In genomic region chr19:48812094-48812929, GRCh38 we compare ENCODE assay signal across 1 cellular context.
TF ChIP-seq lines count a peak whose summit lies in the region.

No MANE protein-coding gene starts in this region.

TF ChIP-seq in HepG2, 621 proteins besides CTCF, POLR2A, EP300 and RAD21 (continued from another document and continues in another):
- TF ChIP-seq ZBTB14 (CRISPR knock-in tag; IDR thresholded peaks at IDR 0.05), result no peak
- TF ChIP-seq MTF1 (CRISPR knock-in tag; IDR thresholded peaks at IDR 0.05), result no peak
- TF ChIP-seq ZNF460 (CRISPR knock-in tag; IDR thresholded peaks at IDR 0.05; ENCODE audit: borderline replicate concordance), result no peak
- peak; percentile 56 for TF ChIP-seq ZNF687 (CRISPR knock-in tag; IDR thresholded peaks at IDR 0.05)
- 0 out of 2 replicates have a peak, but pooled peaks have one; percentile 21 for TF ChIP-seq MEIS2 (CRISPR knock-in tag; IDR thresholded peaks at IDR 0.05)
- no peak for TF ChIP-seq HCFC1 (IDR thresholded peaks at IDR 0.05; ENCODE audit: low read depth, low read length)
- TF ChIP-seq ZNF335 (CRISPR knock-in tag; IDR thresholded peaks at IDR 0.05), result no peak
- TF ChIP-seq RBAK (CRISPR knock-in tag; IDR thresholded peaks at IDR 0.05), result no peak
- no peak for TF ChIP-seq ZNF746 (CRISPR knock-in tag; IDR thresholded peaks at IDR 0.05)
- TF ChIP-seq ZNF225 (CRISPR knock-in tag; IDR thresholded peaks at IDR 0.05), result no peak
- no peak for TF ChIP-seq KLF13 (CRISPR knock-in tag; IDR thresholded peaks at IDR 0.05)
- no peak for TF ChIP-seq ZNF430 (CRISPR knock-in tag; IDR thresholded peaks at IDR 0.05)
- no peak for TF ChIP-seq SOX6 (IDR thresholded peaks at IDR 0.05)
- peak; percentile 33; the same call in 1 of the 2 replicates for TF ChIP-seq SOX6 (CRISPR knock-in tag; IDR thresholded peaks at IDR 0.05)
- no peak for TF ChIP-seq MYNN (CRISPR knock-in tag; IDR thresholded peaks at IDR 0.05; ENCODE audit: low read depth)
- TF ChIP-seq CREM (IDR thresholded peaks at IDR 0.05), result no peak
- no peak for TF ChIP-seq CREM (CRISPR knock-in tag; IDR thresholded peaks at IDR 0.05)
- peak; percentile 51; the same call in 1 of the 2 replicates for TF ChIP-seq SIN3A (IDR thresholded peaks at IDR 0.05; ENCODE audit: borderline replicate concordance, low read depth, low read length)
- TF ChIP-seq EEA1 (CRISPR knock-in tag; IDR thresholded peaks at IDR 0.05; ENCODE audit: borderline replicate concordance), result no peak
- no peak for TF ChIP-seq ZNF550 (CRISPR knock-in tag; IDR thresholded peaks at IDR 0.05; ENCODE audit: borderline replicate concordance)
- TF ChIP-seq FOSL1 (CRISPR knock-in tag; IDR thresholded peaks at IDR 0.05; ENCODE audit: borderline replicate concordance), result no peak
- no peak for TF ChIP-seq ZBTB38 (CRISPR knock-in tag; IDR thresholded peaks at IDR 0.05)
- no peak for TF ChIP-seq NFATC3 (CRISPR knock-in tag; IDR thresholded peaks at IDR 0.05)
- TF ChIP-seq GTF2F1 (IDR thresholded peaks at IDR 0.05; ENCODE audit: low read length), result no peak
- TF ChIP-seq CHD2 (IDR thresholded peaks at IDR 0.05; ENCODE audit: low read depth, low read length), result no peak
- TF ChIP-seq PCBP2 (optimal IDR thresholded peaks at IDR 0.05; ENCODE audit: low read depth, low read length, poor library complexity, severe bottlenecking), result no peak
- TF ChIP-seq HNF1A (IDR thresholded peaks at IDR 0.05; ENCODE audit: low read depth), result no peak
- no peak for TF ChIP-seq HNF1A (CRISPR knock-in tag; IDR thresholded peaks at IDR 0.05; ENCODE audit: borderline replicate concordance)
- no peak for TF ChIP-seq CEBPZ (IDR thresholded peaks at IDR 0.05; ENCODE audit: low read length)
- no peak for TF ChIP-seq ZNF143 (CRISPR knock-in tag; IDR thresholded peaks at IDR 0.05)
- no peak for TF ChIP-seq KLF9 (CRISPR knock-in tag; IDR thresholded peaks at IDR 0.05; ENCODE audit: low read depth)
- TF ChIP-seq MED13 (CRISPR knock-in tag; IDR thresholded peaks at IDR 0.05), result no peak
- no peak for TF ChIP-seq ZNF564 (CRISPR knock-in tag; IDR thresholded peaks at IDR 0.05)
- TF ChIP-seq ETV6 (CRISPR knock-in tag; conservative IDR thresholded peaks at IDR 0.05), result no peak
- TF ChIP-seq ZNF12 (CRISPR knock-in tag; IDR thresholded peaks at IDR 0.05), result no peak
- TF ChIP-seq ELK4 (CRISPR knock-in tag; IDR thresholded peaks at IDR 0.05; ENCODE audit: borderline replicate concordance), result no peak
- TF ChIP-seq NPAS2 (CRISPR knock-in tag; IDR thresholded peaks at IDR 0.05; ENCODE audit: borderline replicate concordance), result no peak
- TF ChIP-seq CBFB (CRISPR knock-in tag; IDR thresholded peaks at IDR 0.05), result no peak
- no peak for TF ChIP-seq ZNF431 (CRISPR knock-in tag; IDR thresholded peaks at IDR 0.05; ENCODE audit: borderline replicate concordance, low read depth)
- peak; percentile 74 for TF ChIP-seq NFYC (CRISPR knock-in tag; IDR thresholded peaks at IDR 0.05)
- peak; percentile 81 for TF ChIP-seq NFYB (CRISPR knock-in tag; IDR thresholded peaks at IDR 0.05)
- TF ChIP-seq HOXA3 (CRISPR knock-in tag; IDR thresholded peaks at IDR 0.05), result no peak
- TF ChIP-seq ZNF614 (CRISPR knock-in tag; IDR thresholded peaks at IDR 0.05; ENCODE audit: borderline replicate concordance), result no peak
- no peak for TF ChIP-seq GMEB1 (CRISPR knock-in tag; IDR thresholded peaks at IDR 0.05; ENCODE audit: borderline replicate concordance)
- no peak for TF ChIP-seq CBX1 (IDR thresholded peaks at IDR 0.05; ENCODE audit: low read depth)
- TF ChIP-seq PRDM4 (CRISPR knock-in tag; IDR thresholded peaks at IDR 0.05; ENCODE audit: borderline replicate concordance), result no peak
- TF ChIP-seq NFE2 (CRISPR knock-in tag; IDR thresholded peaks at IDR 0.05), result no peak
- no peak for TF ChIP-seq ZBTB1 (CRISPR knock-in tag; IDR thresholded peaks at IDR 0.05; ENCODE audit: borderline replicate concordance)
- TF ChIP-seq SNAI1 (CRISPR knock-in tag; IDR thresholded peaks at IDR 0.05; ENCODE audit: borderline replicate concordance), result no peak
- TF ChIP-seq DR1 (CRISPR knock-in tag; IDR thresholded peaks at IDR 0.05), result 0 out of 2 replicates have a peak, but pooled peaks have one; percentile 24
- no peak for TF ChIP-seq CCAR2 (optimal IDR thresholded peaks at IDR 0.05; ENCODE audit: low read depth, low read length)
- TF ChIP-seq SALL2 (CRISPR knock-in tag; IDR thresholded peaks at IDR 0.05), result no peak
